1 cellular context compared by ENCODE assay signal in genomic region chr15:43821505-43821904, GRCh38.
TF ChIP-seq lines count a peak whose summit lies in the region.

No MANE protein-coding gene starts in this region.

TF ChIP-seq in GM12878, 131 proteins besides CTCF, POLR2A, EP300 and RAD21:
- TF ChIP-seq TCF12 (IDR thresholded peaks at IDR 0.05; ENCODE audit: low read depth, low read length) = no peak
- TF ChIP-seq GABPA (IDR thresholded peaks at IDR 0.05; ENCODE audit: low read depth) = no peak
- TF ChIP-seq CBFB (IDR thresholded peaks at IDR 0.05; ENCODE audit: low read depth) = no peak
- no peak for TF ChIP-seq E2F8 (IDR thresholded peaks at IDR 0.05; ENCODE audit: low read depth, partially characterized antibody)
- no peak for TF ChIP-seq SKIL (IDR thresholded peaks at IDR 0.05; ENCODE audit: low read depth, poor library complexity, severe bottlenecking)
- no peak for TF ChIP-seq NKRF (conservative IDR thresholded peaks at IDR 0.05)
TF ChIP-seq in GM12878: peak in this region for 0.
